ENCODE assay signal across 1 cellular context in genomic region chr20:12237772-12238171, GRCh38.
TF ChIP-seq lines count a peak whose summit lies in the region.

No MANE protein-coding gene starts in this region.

TF ChIP-seq in WTC11, 78 proteins besides CTCF, POLR2A, EP300 and RAD21 (continued from another document):
- TF ChIP-seq ZNF423 (CRISPR knock-in tag; IDR thresholded peaks at IDR 0.05): no peak
- TF ChIP-seq HMGA2 (CRISPR knock-in tag; IDR thresholded peaks at IDR 0.05): no peak
- TF ChIP-seq TEAD1 (CRISPR knock-in tag; IDR thresholded peaks at IDR 0.05): no peak
- no peak for TF ChIP-seq CREB1 (CRISPR knock-in tag; IDR thresholded peaks at IDR 0.05)
- no peak for TF ChIP-seq ZNF532 (CRISPR knock-in tag; IDR thresholded peaks at IDR 0.05; ENCODE audit: borderline replicate concordance)
- no peak for TF ChIP-seq STAT6 (CRISPR knock-in tag; conservative IDR thresholded peaks at IDR 0.05; ENCODE audit: low read depth)
- no peak for TF ChIP-seq MXD4 (CRISPR knock-in tag; IDR thresholded peaks at IDR 0.05; ENCODE audit: borderline replicate concordance)
- no peak for TF ChIP-seq AR (CRISPR knock-in tag; IDR thresholded peaks at IDR 0.05)
- TF ChIP-seq AFF4 (CRISPR knock-in tag; IDR thresholded peaks at IDR 0.05; ENCODE audit: borderline replicate concordance): no peak
